In genomic region chr7:2148189-2148588, GRCh38 we compare ENCODE assay signal across 25 cellular contexts.
DNase-seq lines count a peak whose midpoint lies in the region; ATAC-seq and TF ChIP-seq lines count a peak whose summit lies in the region.
"Had no signal": no experiment of that assay in that cellular context is flagged by ENCODE, and none has a peak within 500 bp of the region (broad histone marks: within the 10 kb centered on the region; RNA-seq: fewer than 3 reads in every experiment).

No MANE protein-coding gene starts in this region.

- WGBS in right cardiac atrium: 94% methylated on average over 11 of the region's 11 CpGs

- peaks cover 31% of the 10 kb centered on the region for H3K36me3 ChIP-seq in left ventricle myocardium inferior

- H3K27me3 Mint-ChIP-seq in chondrocyte (ENCODE audit: low read depth): no peaks in the 10 kb centered on the region
- H3K27me3 Mint-ChIP-seq in progenitor cell of endocrine pancreas: no peaks in the 10 kb centered on the region
- H3K27me3 Mint-ChIP-seq: activated B cell treated with CpG ODN at 0.5 μM for 24 hours; activated CD4-positive, alpha-beta memory T cell treated with anti-CD3 and anti-CD28 coated beads for 36 hours; activated naive CD8-positive, alpha-beta T cell treated with anti-CD3 and anti-CD28 coated beads, Interleukin-2, amount 50 U/mL, for 24 hours; dendritic cell treated with granulocyte-macrophage colony-stimulating factor and Interleukin-4, amounts not matched to agents 40 ng/mL and 50 ng/mL, for 4 days; memory B cell; naive thymus-derived CD8-positive, alpha-beta T cell had no signal

- H3K27me3 ChIP-seq in right cardiac atrium (ENCODE audit: control insufficient read depth, insufficient read depth): no peaks in the 10 kb centered on the region
- no peaks in the 10 kb centered on the region for H3K27me3 ChIP-seq in left ventricle myocardium inferior (ENCODE audit: low read depth)
- H3K27me3 ChIP-seq: SJSA1, thyroid gland had no signal

- H3K4me3 ChIP-seq in right cardiac atrium (ENCODE audit: low read length) (no peak overlapping the region), left ventricle myocardium inferior (no peak overlapping the region), LNCaP clone FGC (ENCODE audit: low read depth, low read length) (no peak overlapping the region)
- H3K4me3 ChIP-seq: PC-9, SJSA1, thyroid gland had no signal

- no peaks in the 10 kb centered on the region for H3K4me1 Mint-ChIP-seq in chondrocyte (ENCODE audit: low read depth)
- H3K4me1 Mint-ChIP-seq in progenitor cell of endocrine pancreas (ENCODE audit: low read depth): peaks cover 1% of the 10 kb centered on the region
- H3K4me1 Mint-ChIP-seq: activated naive CD8-positive, alpha-beta T cell treated with anti-CD3 and anti-CD28 coated beads, Interleukin-2, amount 50 U/mL, for 24 hours had no signal

- ATAC-seq in right cardiac atrium: no peak
- no peak for ATAC-seq in HG02759 (IDR thresholded peaks at IDR 0.05; ENCODE audit: unreplicated experiment)
- ATAC-seq: activated naive CD8-positive, alpha-beta T cell treated with anti-CD3 and anti-CD28 coated beads, Interleukin-2, amount 50 U/mL, for 24 hours; naive thymus-derived CD8-positive, alpha-beta T cell had no signal

- no peaks in the 10 kb centered on the region for H3K4me1 ChIP-seq in right cardiac atrium (ENCODE audit: control insufficient read depth, insufficient read depth, low read length)
- peaks cover 14% of the 10 kb centered on the region for H3K4me1 ChIP-seq in left ventricle myocardium inferior
- H3K4me1 ChIP-seq: parathyroid adenoma, SJSA1, thyroid gland had no signal

- H3K36me3 Mint-ChIP-seq in chondrocyte (ENCODE audit: low read depth) (peaks cover 20% of the 10 kb centered on the region), progenitor cell of endocrine pancreas (ENCODE audit: insufficient read depth) (peaks cover 7% of the 10 kb centered on the region)

- TF ChIP-seq CTCF in left ventricle myocardium inferior (IDR thresholded peaks at IDR 0.05; ENCODE audit: borderline replicate concordance): no peak
- 0 out of 2 replicates have a peak, but pooled peaks have one; percentile 2 for TF ChIP-seq CTCF in LNCaP clone FGC (IDR thresholded peaks at IDR 0.05; ENCODE audit: control insufficient read depth, extremely low read depth, insufficient read depth)
- peak; percentile 53 for TF ChIP-seq CTCF in chondrocyte (IDR thresholded peaks at IDR 0.05)
- peak; percentile 12 for TF ChIP-seq CTCF in progenitor cell of endocrine pancreas (IDR thresholded peaks at IDR 0.05; ENCODE audit: unreplicated experiment)

- H3K9me3 ChIP-seq in right cardiac atrium (ENCODE audit: control insufficient read depth, low read length) (no peaks in the 10 kb centered on the region), left ventricle myocardium inferior (replicated peaks) (no peaks in the 10 kb centered on the region)
- H3K9me3 ChIP-seq: SJSA1, thyroid gland had no signal

- DNase-seq in right cardiac atrium (peak in 2 of 3 donors; percentile 28 to 50), left ventricle myocardium inferior (no peak), LNCaP clone FGC (ENCODE audit: low read depth) (no peak), chondrocyte (ENCODE audit: low spot score) (no peak), progenitor cell of endocrine pancreas (ENCODE audit: low spot score, unreplicated experiment) (no peak), NCI-H187 (lab: John Stamatoyannopoulos, UW) (no peak), middle frontal gyrus (ENCODE audit: extremely low spot score, low spot score) (no peak)
- DNase-seq: ACHN; activated B cell treated with CpG ODN at 0.5 μM for 24 hours; activated CD4-positive, alpha-beta memory T cell treated with anti-CD3 and anti-CD28 coated beads for 36 hours; activated effector memory CD4-positive, alpha-beta T cell treated with anti-CD3 and anti-CD28 coated beads, Interleukin-2, amount 50 U/mL, for 16 hours; activated naive CD8-positive, alpha-beta T cell treated with anti-CD3 and anti-CD28 coated beads, Interleukin-2, amount 50 U/mL, for 24 hours; kidney glomerular epithelial cell; NCI-H82; PC-9; stimulated activated CD4-positive, alpha-beta T cell treated with anti-CD3 and anti-CD28 coated beads, Interleukin-2, amount 100 ng/mL, for 24 hours; stimulated activated naive CD4-positive, alpha-beta T cell; T-helper 2 cell; thyroid gland had no signal

- no peaks in the 10 kb centered on the region for H3K9me3 Mint-ChIP-seq in chondrocyte (ENCODE audit: low read depth)
- H3K9me3 Mint-ChIP-seq in progenitor cell of endocrine pancreas (ENCODE audit: low read depth): no peaks in the 10 kb centered on the region
- H3K9me3 Mint-ChIP-seq: activated B cell treated with CpG ODN at 0.5 μM for 24 hours; activated CD4-positive, alpha-beta memory T cell treated with anti-CD3 and anti-CD28 coated beads for 36 hours; activated naive CD8-positive, alpha-beta T cell treated with anti-CD3 and anti-CD28 coated beads, Interleukin-2, amount 50 U/mL, for 24 hours; dendritic cell treated with granulocyte-macrophage colony-stimulating factor and Interleukin-4, amounts not matched to agents 40 ng/mL and 50 ng/mL, for 4 days; memory B cell; naive thymus-derived CD8-positive, alpha-beta T cell had no signal

- intact Hi-C loops in right cardiac atrium (cut with DNase I): no loop called here
- intact Hi-C loops in left ventricle myocardium inferior (cut with micrococcal nuclease): no loop called here

- H3K4me3 Mint-ChIP-seq in chondrocyte (ENCODE audit: unreplicated experiment) (no peak overlapping the region), progenitor cell of endocrine pancreas (ENCODE audit: low read depth) (no peak overlapping the region)
- H3K4me3 Mint-ChIP-seq: activated B cell treated with CpG ODN at 0.5 μM for 24 hours; activated CD4-positive, alpha-beta memory T cell treated with anti-CD3 and anti-CD28 coated beads for 36 hours; activated naive CD8-positive, alpha-beta T cell treated with anti-CD3 and anti-CD28 coated beads, Interleukin-2, amount 50 U/mL, for 24 hours; dendritic cell treated with granulocyte-macrophage colony-stimulating factor and Interleukin-4, amounts not matched to agents 40 ng/mL and 50 ng/mL, for 4 days; memory B cell; naive thymus-derived CD8-positive, alpha-beta T cell had no signal

- H3K27ac Mint-ChIP-seq in chondrocyte (ENCODE audit: unreplicated experiment) (no peak overlapping the region), progenitor cell of endocrine pancreas (no peak overlapping the region)
- H3K27ac Mint-ChIP-seq: activated B cell treated with CpG ODN at 0.5 μM for 24 hours; activated CD4-positive, alpha-beta memory T cell treated with anti-CD3 and anti-CD28 coated beads for 36 hours; activated naive CD8-positive, alpha-beta T cell treated with anti-CD3 and anti-CD28 coated beads, Interleukin-2, amount 50 U/mL, for 24 hours; dendritic cell treated with granulocyte-macrophage colony-stimulating factor and Interleukin-4, amounts not matched to agents 40 ng/mL and 50 ng/mL, for 4 days; memory B cell; naive thymus-derived CD8-positive, alpha-beta T cell had no signal

- H3K27ac ChIP-seq in right cardiac atrium (ENCODE audit: low read length): no peak overlapping the region
- H3K27ac ChIP-seq in left ventricle myocardium inferior (replicated peaks): no peak overlapping the region
- H3K27ac ChIP-seq: parathyroid adenoma, PC-9, SJSA1, thyroid gland had no signal

Comparison
In these comparisons a context has a peak if more than half of its experiments do, and no peak if none do; other contexts are left out.
1. DNase-seq: peak in right cardiac atrium (2 of 3); none in left ventricle myocardium inferior (single experiment), LNCaP clone FGC (single experiment), chondrocyte (single experiment), progenitor cell of endocrine pancreas (single experiment), NCI-H187 (0 of 2) and middle frontal gyrus (single experiment).